In the genomic region with DNA sequence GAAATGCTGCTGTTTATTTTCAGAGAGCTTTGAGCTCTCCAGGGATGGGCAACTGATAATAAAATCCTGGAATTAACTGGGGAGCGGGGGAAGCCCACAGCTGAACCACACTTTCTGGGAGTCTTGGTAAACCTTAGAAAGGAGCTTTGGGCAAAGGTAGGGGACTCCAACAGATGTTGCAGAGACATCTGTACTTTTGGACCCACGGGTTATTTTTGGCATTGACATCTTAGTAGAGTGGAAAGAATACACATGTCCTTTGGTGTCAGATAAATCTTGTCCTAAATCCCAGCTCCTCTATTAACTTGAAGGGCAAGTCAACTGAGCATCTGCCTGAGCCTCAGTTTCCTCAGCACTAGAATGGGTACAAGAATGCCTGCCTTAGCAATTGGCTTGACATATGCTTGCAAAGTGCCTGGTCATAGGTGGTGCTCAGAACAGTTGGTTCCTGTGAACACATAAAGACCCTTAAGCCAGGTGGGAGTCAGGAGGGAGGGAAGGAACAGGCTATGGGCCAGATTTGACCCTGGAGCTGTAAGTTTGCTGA, we compare ENCODE assay signal across 17 cellular contexts. TPM values are rescaled to one million over a fixed set of nuclear protein-coding genes. Genes with fewer than 3 reads are reported as not detected.
DNase-seq lines count a peak whose midpoint lies in the region; ATAC-seq, FAIRE-seq and TF ChIP-seq lines count a peak whose summit lies in the region.
"Had no signal": no experiment of that assay in that cellular context is flagged by ENCODE, and none has a peak within 500 bp of the region (broad histone marks: within the 10 kb centered on the region; RNA-seq: fewer than 3 reads in every experiment).

No MANE protein-coding gene starts in this region.

- DNase-seq in HepG2 (ENCODE audit: low spot score) (no peak), right lobe of liver (no peak), thoracic aorta (ENCODE audit: low spot score) (no peak), NCI-H345 (lab: John Stamatoyannopoulos, UW) (no peak), DMS 273 treated with DMSO at 0.1 percent for 48 hours (lab: John Stamatoyannopoulos, UW) (no peak), chondrocyte (ENCODE audit: low spot score) (no peak)
- DNase-seq: CD4-positive, alpha-beta memory T cell; DMS79 treated with DMSO at 0.1 percent for 48 hours; GF-D8; GM23248 had no signal

- no peak overlapping the region for H3K4me2 ChIP-seq in HepG2 (ENCODE audit: low read depth, low read length)
- H3K4me2 ChIP-seq: BLaER1 had no signal

- TF ChIP-seq CTCF in HepG2 (CRISPR knock-in tag; IDR thresholded peaks at IDR 0.05) (no peak), right lobe of liver (IDR thresholded peaks at IDR 0.05) (no peak), liver (IDR thresholded peaks at IDR 0.05; ENCODE audit: low read depth, low read length, missing input control) (no peak), thoracic aorta (IDR thresholded peaks at IDR 0.05) (no peak), chondrocyte (IDR thresholded peaks at IDR 0.05) (no peak)

- H3K4me1 ChIP-seq in HepG2 (ENCODE audit: insufficient read depth, low read length) (peaks cover 88% of the 10 kb centered on the region), right lobe of liver (peaks cover 0 to 58% (median 14%) of the 10 kb centered on the region in 4 donors), liver (ENCODE audit: control insufficient read depth in 4 of 4, insufficient read depth in 4 of 4, low read length in 3 of 4) (peaks cover 5 to 44% (median 26%) of the 10 kb centered on the region in 4 donors), thoracic aorta (ENCODE audit: control insufficient read depth in 1 of 2, low read depth in 2 of 2) (peaks cover 45 to 90% of the 10 kb centered on the region in 2 donors)
- H3K4me1 ChIP-seq: BLaER1, HAP-1 had no signal

- no peaks in the 10 kb centered on the region for H4K20me1 ChIP-seq in HepG2 (ENCODE audit: insufficient read depth, low read length)
- H4K20me1 ChIP-seq: BLaER1 had no signal

- H3K4me3 ChIP-seq in HepG2 (replicated peaks in 1 of 3; ENCODE audit: insufficient read depth in 1 of 3, low read depth in 2 of 3, low read length in 3 of 3) (no peak overlapping the region), right lobe of liver (no peak overlapping the region), liver (ENCODE audit: low read depth in 1 of 3, low read length in 3 of 3) (no peak overlapping the region), thoracic aorta (no peak overlapping the region)
- H3K4me3 ChIP-seq: BLaER1, GM23248, HAP-1 had no signal

- no peaks in the 10 kb centered on the region for H3K9me3 Mint-ChIP-seq in chondrocyte (ENCODE audit: low read depth)

- H3K9ac ChIP-seq in HepG2 (ENCODE audit: insufficient read depth, low read depth, low read length) (no peak overlapping the region), liver (ENCODE audit: low read depth in 1 of 2, low read length in 2 of 2) (no peak overlapping the region)
- H3K9ac ChIP-seq: BLaER1, GM23248 had no signal

- TF ChIP-seq RAD21 in HepG2 (CRISPR knock-in tag; IDR thresholded peaks at IDR 0.05): no peak
- no peak for TF ChIP-seq RAD21 in liver (IDR thresholded peaks at IDR 0.05)

- in situ Hi-C loops in HepG2 (cut with HindIII; ENCODE audit: extremely low pct_ligation_motif_present, low pct_unique_long_range_greater_than_20kb): no loop called here

- BruUV-seq in HepG2 (replicated peaks; lab: Mats Ljungman, UMichigan): no TSS peak

- H3K27ac Mint-ChIP-seq in chondrocyte (ENCODE audit: unreplicated experiment): no peak overlapping the region
- H3K27ac Mint-ChIP-seq: CD14-positive monocyte; CD4-positive, alpha-beta memory T cell had no signal

- H3K27me3 Mint-ChIP-seq in chondrocyte (ENCODE audit: low read depth): peaks cover 54% of the 10 kb centered on the region

- H3K9me3 ChIP-seq in HepG2 (ENCODE audit: low read length) (no peaks in the 10 kb centered on the region), right lobe of liver (no peaks in the 10 kb centered on the region), liver (ENCODE audit: control insufficient read depth in 4 of 4, low read length in 3 of 4) (no peaks in the 10 kb centered on the region), thoracic aorta (no peaks in the 10 kb centered on the region)
- H3K9me3 ChIP-seq: HAP-1 had no signal

- TF ChIP-seq POLR2A in HepG2 (IDR thresholded peaks at IDR 0.05; ENCODE audit: insufficient read depth in 1 of 2, low read depth in 2 of 2, low read length in 2 of 2): no peak
- TF ChIP-seq POLR2A in right lobe of liver (IDR thresholded peaks at IDR 0.05): no peak

- H2AFZ ChIP-seq in HepG2 (ENCODE audit: low read length): no peak overlapping the region
- H2AFZ ChIP-seq: GM23248 had no signal

- POLR2A ChIA-PET in HepG2 (lab: Yijun Ruan, JAX): interaction anchor here (1.9 kb wide), 1 partner anchor 40 kb away, joined by 7 read pairs; no protein-coding TSS in a partner anchor

- no peak overlapping the region for H3K4me3 Mint-ChIP-seq in chondrocyte (ENCODE audit: unreplicated experiment)
- H3K4me3 Mint-ChIP-seq: CD14-positive monocyte had no signal

- CTCF ChIA-PET in HepG2 (lab: Yijun Ruan, JAX; ENCODE audit: low intra/inter-chr PET ratio, low total read pairs): no interaction called here

- no peak for TF ChIP-seq EP300 in HepG2 (IDR thresholded peaks at IDR 0.05; ENCODE audit: low read depth in 2 of 2, low read length in 2 of 2)
- no peak for TF ChIP-seq EP300 in HepG2 (CRISPR knock-in tag; IDR thresholded peaks at IDR 0.05; ENCODE audit: borderline replicate concordance)

- 0 out of 5 replicates have a peak, but pooled peaks cover 0 to 3% of the 10 kb centered on the region in 2 experiments for H3K36me3 ChIP-seq in HepG2 (replicated peaks in 1 of 2; ENCODE audit: control insufficient read depth in 1 of 2, insufficient read depth in 2 of 2, low read length in 2 of 2)
- no peaks in the 10 kb centered on the region for H3K36me3 ChIP-seq in right lobe of liver
- no peaks in the 10 kb centered on the region for H3K36me3 ChIP-seq in liver (ENCODE audit: control insufficient read depth in 4 of 4, insufficient read depth in 3 of 4, low read depth in 1 of 4, low read length in 3 of 4)
- no peaks in the 10 kb centered on the region for H3K36me3 ChIP-seq in thoracic aorta
- H3K36me3 ChIP-seq: BLaER1, HAP-1 had no signal

- H3K27ac ChIP-seq in HepG2 (ENCODE audit: extremely low read length, insufficient read depth, low read length) (no peak overlapping the region), right lobe of liver (no peak overlapping the region), liver (ENCODE audit: low read depth in 1 of 2, low read length in 2 of 2) (no peak overlapping the region), thoracic aorta (peak overlapping the region; percentile 96 to 99)
- H3K27ac ChIP-seq: 22Rv1, BLaER1, GM23248 had no signal

- no peaks in the 10 kb centered on the region for H3K36me3 Mint-ChIP-seq in chondrocyte (ENCODE audit: low read depth)
- H3K36me3 Mint-ChIP-seq: CD14-positive monocyte; CD4-positive, alpha-beta memory T cell had no signal

- WGBS in HepG2 (ENCODE audit: low lambda C conversion rate): 73% methylated on average over 2 of the region's 2 CpGs
- WGBS in right lobe of liver (ENCODE audit: insufficient coverage, low coverage, low lambda C conversion rate, missing lambda C conversion rate): 64% methylated on average over 2 of the region's 2 CpGs
- WGBS in liver: 70% methylated on average over 2 of the region's 2 CpGs

- peaks cover 0 to 6% of the 10 kb centered on the region in 2 experiments; a peak in 1 of 5 replicates for H3K27me3 ChIP-seq in HepG2 (ENCODE audit: control insufficient read depth in 1 of 2, insufficient read depth in 2 of 2, low read length in 2 of 2)
- no peaks in the 10 kb centered on the region for H3K27me3 ChIP-seq in right lobe of liver
- H3K27me3 ChIP-seq in liver (ENCODE audit: control insufficient read depth in 4 of 4, insufficient read depth in 4 of 4, low read length in 3 of 4): no peaks in the 10 kb centered on the region
- H3K27me3 ChIP-seq in thoracic aorta (replicated peaks; ENCODE audit: insufficient read depth): no peaks in the 10 kb centered on the region
- H3K27me3 ChIP-seq: BLaER1 had no signal

- intact Hi-C loops in HepG2 (cut with micrococcal nuclease; ENCODE audit: unreplicated experiment) (no loop called here), right lobe of liver (cut with DNase I) (no loop called here)

- no peak for FAIRE-seq in HepG2 (lab: Jason Lieb, UNC)

- ATAC-seq in HepG2 (no peak), right lobe of liver (no peak), thoracic aorta (ENCODE audit: insufficient number of reproducible peaks, low FRiP score, low read depth) (no peak)

- peaks cover 94% of the 10 kb centered on the region for H3K79me2 ChIP-seq in HepG2 (ENCODE audit: insufficient read depth, low read length)

- H3K4me1 Mint-ChIP-seq in chondrocyte (ENCODE audit: low read depth): peaks cover 10% of the 10 kb centered on the region

TF ChIP-seq in liver, 16 proteins besides CTCF, POLR2A, EP300 and RAD21:
- TF ChIP-seq RXRA (IDR thresholded peaks at IDR 0.05): no peak
- TF ChIP-seq HNF4A (conservative IDR thresholded peaks at IDR 0.05): peak; percentile 53 to 65

RNA-seq across cellular contexts. Expression of a gene that starts 5.8 kb away (rescaled TPM):
- total RNA-seq in HepG2 (2016; rRNA removed; fragmentation: Illumina TruSeq; extraction: Trizol) (20.1 and 31.5 TPM in 2 replicates), right lobe of liver (10 to 100 TPM; 16.3 to 49.3 (median 32.0) TPM), liver (10 to 100 TPM in 1 of 2 donors, 1 to 10 TPM in 1; 7.6 to 40.9 TPM), thoracic aorta (100 to 1,000 TPM in 1 of 2 donors, 10 to 100 TPM in 1; 91.5 to 144 TPM), chondrocyte (1.4 to 1.6 TPM (median 1.4 TPM) in 3 replicates)
- total RNA-seq in HepG2 (2016; cell fraction: cytosol; rRNA removed; fragmentation: Illumina TruSeq; extraction: Trizol; ENCODE audit: low read depth): 45.1 and 49.0 TPM in 2 replicates
- total RNA-seq in HepG2 (2016; cell fraction: insoluble cytoplasmic fraction; rRNA removed; fragmentation: Illumina TruSeq; extraction: Trizol): 19.7 and 31.7 TPM in 2 replicates
- total RNA-seq in HepG2 (2016; cell fraction: membrane; rRNA removed; fragmentation: Illumina TruSeq; extraction: Trizol): 30.2 and 35.9 TPM in 2 replicates
- total RNA-seq in HepG2 (2016; cell fraction: nucleus; rRNA removed; fragmentation: Illumina TruSeq; extraction: Trizol): 43.4 and 49.5 TPM in 2 replicates
- polyA plus RNA-seq in HepG2 (2011; rRNA removed) (11.3 and 12.0 TPM in 2 replicates), liver (10 to 100 TPM; 15.4 to 23.5 TPM)
- polyA plus RNA-seq in HepG2 (2011; cell fraction: cytosol; rRNA removed): 7.1 and 9.5 TPM in 2 replicates
- 27.4 and 27.6 TPM in 2 replicates for polyA plus RNA-seq in HepG2 (2011; cell fraction: nucleus; rRNA removed)
- polyA plus RNA-seq in HepG2 (2012): 15.3 and 16.9 TPM in 2 replicates
- polyA plus RNA-seq in HepG2 (2016; cell fraction: cytosol; fragmentation: Illumina TruSeq; extraction: Trizol; ENCODE audit: low read depth): 8.5 and 8.8 TPM in 2 replicates
- polyA plus RNA-seq in HepG2 (2016; cell fraction: insoluble cytoplasmic fraction; fragmentation: Illumina TruSeq; extraction: Trizol; ENCODE audit: low read depth): 22.6 and 23.7 TPM in 2 replicates
- polyA plus RNA-seq in HepG2 (2016; cell fraction: membrane; fragmentation: Illumina TruSeq; extraction: Trizol; ENCODE audit: low read depth): 18.2 and 20.7 TPM in 2 replicates
- 80.9 and 84.1 TPM in 2 replicates for polyA plus RNA-seq in HepG2 (2016; cell fraction: nucleus; fragmentation: Illumina TruSeq; extraction: Trizol; ENCODE audit: insufficient read depth, low read depth)
- 9.1 and 24.8 TPM in 2 replicates for polyA minus RNA-seq in HepG2 (2011; rRNA and poly(A)+ RNA removed; ENCODE audit: low replicate concordance)
- 10.9 and 11.6 TPM in 2 replicates for polyA minus RNA-seq in HepG2 (2011; cell fraction: cytosol; rRNA and poly(A)+ RNA removed)
- 19.3 and 20.1 TPM in 2 replicates for polyA minus RNA-seq in HepG2 (2011; cell fraction: nucleus; rRNA and poly(A)+ RNA removed)
- total RNA-seq: A673; CD4-positive, alpha-beta memory T cell; GM23248; H4 had no signal
- polyA plus RNA-seq: CD14-positive monocyte, GM23248 had no signal

Comparison
In these comparisons a context has a peak if more than half of its experiments do, and no peak if none do; other contexts are left out.
1. H3K27ac ChIP-seq: peak in thoracic aorta (2 of 2); none in HepG2 (single experiment), right lobe of liver (0 of 3) and liver (0 of 2).